ENCODE assay signal across 17 cellular contexts in the genomic region with DNA sequence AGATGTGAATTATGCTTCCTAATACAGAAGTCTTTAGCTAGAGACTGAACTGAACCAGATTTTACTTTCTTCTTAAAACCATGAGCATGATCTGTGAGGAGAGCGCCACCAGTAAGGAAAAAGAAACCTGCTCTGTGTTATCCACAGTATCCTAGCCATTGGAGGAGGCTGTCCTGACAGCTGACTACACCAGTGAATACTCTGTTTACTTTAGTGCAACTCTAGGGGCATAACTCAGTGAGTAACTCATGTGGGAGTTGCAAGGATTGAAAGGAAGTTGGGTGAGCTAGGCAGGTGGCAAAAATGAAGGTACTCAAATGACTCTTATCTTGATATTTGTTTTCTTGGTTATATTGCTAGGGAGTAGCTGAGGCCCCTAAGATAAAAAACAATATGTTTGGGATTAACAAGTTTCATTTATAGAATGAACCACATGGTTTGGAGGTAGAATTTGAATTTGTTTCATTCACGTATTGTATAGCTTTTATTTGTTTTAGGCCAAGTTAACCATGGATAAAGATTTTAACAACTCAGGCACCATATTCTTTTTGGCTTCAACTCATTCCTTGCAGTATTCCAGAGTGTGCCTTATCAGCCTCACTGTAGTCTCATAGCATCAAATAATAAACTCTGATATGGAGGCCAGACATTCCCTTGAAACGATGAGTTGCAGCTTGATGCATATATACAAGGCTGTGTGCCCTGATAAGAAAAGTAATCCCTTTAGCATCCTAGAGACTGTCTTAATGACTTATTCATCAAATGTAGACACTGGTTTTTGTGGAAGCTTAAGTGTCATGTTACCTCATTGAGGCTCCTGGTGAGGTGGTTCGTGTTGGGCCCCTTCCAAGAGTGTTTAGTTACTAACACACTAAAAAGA. TPM values are rescaled to one million over a fixed set of nuclear protein-coding genes. Genes with fewer than 3 reads are reported as not detected.
DNase-seq lines count a peak whose midpoint lies in the region; ATAC-seq and TF ChIP-seq lines count a peak whose summit lies in the region.
"Had no signal": no experiment of that assay in that cellular context is flagged by ENCODE, and none has a peak within 500 bp of the region (broad histone marks: within the 10 kb centered on the region; RNA-seq: fewer than 3 reads in every experiment).

No MANE protein-coding gene starts in this region.

- TF ChIP-seq CTCF in GM23338 (conservative IDR thresholded peaks at IDR 0.05; ENCODE audit: low read depth in 2 of 2), result 0 out of 4 replicates have a peak, but pooled peaks of 1 of the 2 experiments have one; percentile 4
- TF ChIP-seq CTCF in neural progenitor cell (IDR thresholded peaks at IDR 0.05), result no peak
- TF ChIP-seq CTCF in GM10248 (IDR thresholded peaks at IDR 0.05; ENCODE audit: control extremely low read depth, extremely low read depth, low read depth, missing control alignments), result no peak

- POLR2A ChIA-PET in GM10248 (lab: Yijun Ruan, JAX), result no interaction called here

- no peaks in the 10 kb centered on the region for H3K79me2 ChIP-seq in GM23338 (replicated peaks; ENCODE audit: insufficient read depth)
- no peaks in the 10 kb centered on the region for H3K79me2 ChIP-seq in neural progenitor cell (ENCODE audit: low read depth)

- H3K4me1 ChIP-seq in GM23338 (ENCODE audit: insufficient read depth) (peaks cover 20% of the 10 kb centered on the region; the same call in 1 of the 2 replicates), duodenal mucosa (ENCODE audit: control insufficient read depth in 1 of 2, insufficient read depth in 2 of 2, low read length in 2 of 2) (peaks cover 3 to 7% of the 10 kb centered on the region in 2 donors), neural progenitor cell (peaks cover 22% of the 10 kb centered on the region)
- H3K4me1 ChIP-seq: breast epithelium had no signal

- H3K9me3 ChIP-seq in duodenal mucosa (ENCODE audit: control insufficient read depth in 1 of 2, low read length in 2 of 2) (no peaks in the 10 kb centered on the region), neural progenitor cell (ENCODE audit: low read depth) (no peaks in the 10 kb centered on the region)
- H3K9me3 ChIP-seq: breast epithelium, vagina had no signal

- peaks cover 38% of the 10 kb centered on the region for H3K27me3 Mint-ChIP-seq in GM23338 (ENCODE audit: insufficient read depth, low read depth, poor library complexity)
- H3K27me3 Mint-ChIP-seq in neural progenitor cell (ENCODE audit: insufficient read depth, low read depth), result peaks cover 31% of the 10 kb centered on the region
- peaks cover 56% of the 10 kb centered on the region for H3K27me3 Mint-ChIP-seq in activated CD8-positive, alpha-beta memory T cell treated with anti-CD3 and anti-CD28 coated beads, Interleukin-2, amount 10 ng/mL, durations not matched to agents 7 days and 5 days

- H3K4me2 ChIP-seq in GM23338, result 0 out of 2 replicates have a peak overlapping the region, but pooled peaks have one; percentile 96
- H3K4me2 ChIP-seq in neural progenitor cell, result peak overlapping the region; percentile 99

- no peak overlapping the region for H2AFZ ChIP-seq in GM23338
- no peak overlapping the region for H2AFZ ChIP-seq in neural progenitor cell (replicated peaks)

- no peaks in the 10 kb centered on the region for H3K9me2 ChIP-seq in GM23338 (ENCODE audit: insufficient read depth)

- no peak for ATAC-seq in GM23338
- ATAC-seq in activated CD8-positive, alpha-beta memory T cell treated with anti-CD3 and anti-CD28 coated beads, Interleukin-2, amount 10 ng/mL, durations not matched to agents 7 days and 5 days, result no peak
- ATAC-seq: activated CD4-positive, alpha-beta T cell treated with anti-CD3 and anti-CD28 coated beads for 36 hours; stimulated activated memory B cell treated with anti-CD40 and anti-IgM and Interleukin-4, amounts not matched to agents 10 μg/mL and 1 μg/mL and 100 μg/mL, for 72 hours had no signal

- H3K4me3 ChIP-seq in GM23338 (0 out of 2 replicates have a peak overlapping the region, but pooled peaks have one; percentile 77), duodenal mucosa (ENCODE audit: low read depth in 1 of 2, low read length in 2 of 2) (peak overlapping the region; percentile 10 to 77), neural progenitor cell (no peak overlapping the region)
- H3K4me3 ChIP-seq: breast epithelium, vagina had no signal

- H3K36me3 ChIP-seq in GM23338 (ENCODE audit: insufficient read depth) (no peaks in the 10 kb centered on the region), duodenal mucosa (ENCODE audit: control insufficient read depth in 1 of 2, insufficient read depth in 2 of 2, low read length in 2 of 2) (no peaks in the 10 kb centered on the region), neural progenitor cell (no peaks in the 10 kb centered on the region)
- H3K36me3 ChIP-seq: breast epithelium, vagina had no signal

- H4K20me1 ChIP-seq in GM23338 (replicated peaks; ENCODE audit: insufficient read depth), result no peaks in the 10 kb centered on the region
- peaks cover 13% of the 10 kb centered on the region for H4K20me1 ChIP-seq in neural progenitor cell (ENCODE audit: low read depth)

- H3K36me3 Mint-ChIP-seq in GM23338 (ENCODE audit: low read depth) (no peaks in the 10 kb centered on the region), neural progenitor cell (no peaks in the 10 kb centered on the region)
- H3K36me3 Mint-ChIP-seq in activated CD8-positive, alpha-beta memory T cell treated with anti-CD3 and anti-CD28 coated beads, Interleukin-2, amount 10 ng/mL, durations not matched to agents 7 days and 5 days, result peaks cover 1% of the 10 kb centered on the region
- H3K36me3 Mint-ChIP-seq: stimulated activated memory B cell treated with anti-CD40 and anti-IgM and Interleukin-4, amounts not matched to agents 10 μg/mL and 1 μg/mL and 100 μg/mL, for 72 hours had no signal

- H3K4me3 Mint-ChIP-seq in GM23338 (peak overlapping the region; percentile 84; the same call in 1 of the 3 replicates), neural progenitor cell (peak overlapping the region; percentile 87)
- H3K4me3 Mint-ChIP-seq in activated CD8-positive, alpha-beta memory T cell treated with anti-CD3 and anti-CD28 coated beads, Interleukin-2, amount 10 ng/mL, durations not matched to agents 7 days and 5 days, result no peak overlapping the region
- H3K4me3 Mint-ChIP-seq: activated CD4-positive, alpha-beta T cell treated with anti-CD3 and anti-CD28 coated beads for 36 hours; stimulated activated memory B cell treated with anti-CD40 and anti-IgM and Interleukin-4, amounts not matched to agents 10 μg/mL and 1 μg/mL and 100 μg/mL, for 72 hours had no signal

- 0 out of 2 replicates have a peak, but pooled peaks cover 3% of the 10 kb centered on the region for H3F3A ChIP-seq in GM23338 (replicated peaks; ENCODE audit: low read depth)
- peaks cover 16% of the 10 kb centered on the region for H3F3A ChIP-seq in neural progenitor cell (ENCODE audit: low read depth)

- DNase-seq in GM23338 (ENCODE audit: low spot score), result no peak
- DNase-seq in NCI-H2029 (lab: John Stamatoyannopoulos, UW), result peak; percentile 30
- peak; percentile 7 for DNase-seq in neural progenitor cell (ENCODE audit: low spot score)
- DNase-seq in GM10248 (ENCODE audit: extremely low spot score), result no peak
- DNase-seq in NCI-H1694 (lab: John Stamatoyannopoulos, UW), result no peak
- DNase-seq in activated CD8-positive, alpha-beta memory T cell treated with anti-CD3 and anti-CD28 coated beads, Interleukin-2, amount 10 ng/mL, durations not matched to agents 7 days and 5 days, result no peak
- DNase-seq: activated CD4-positive, alpha-beta T cell treated with anti-CD3 and anti-CD28 coated beads for 36 hours; activated T-cell treated with anti-CD3 and anti-CD28 coated beads for 4 hours; MV-4-11; NCI-H526 treated with DMSO at 0.1 percent for 48 hours had no signal

- H3K27ac ChIP-seq in GM23338 (ENCODE audit: low read depth) (no peak overlapping the region), duodenal mucosa (ENCODE audit: low read depth, low read length) (no peak overlapping the region), neural progenitor cell (no peak overlapping the region)
- H3K27ac ChIP-seq: breast epithelium, vagina had no signal

- H3K27me3 ChIP-seq in GM23338 (ENCODE audit: insufficient read depth), result peaks cover 61% of the 10 kb centered on the region
- H3K27me3 ChIP-seq in duodenal mucosa (ENCODE audit: control insufficient read depth in 1 of 2, insufficient read depth in 2 of 2, low read length in 2 of 2), result peaks cover 3 to 16% of the 10 kb centered on the region in 2 donors
- H3K27me3 ChIP-seq in neural progenitor cell, result peaks cover 99% of the 10 kb centered on the region
- H3K27me3 ChIP-seq: vagina had no signal

- H3K9ac ChIP-seq in duodenal mucosa (ENCODE audit: low read depth in 1 of 2, low read length in 2 of 2) (no peak overlapping the region), neural progenitor cell (no peak overlapping the region)

- H3K9me3 Mint-ChIP-seq in GM23338 (no peaks in the 10 kb centered on the region), neural progenitor cell (no peaks in the 10 kb centered on the region)
- H3K9me3 Mint-ChIP-seq in activated CD8-positive, alpha-beta memory T cell treated with anti-CD3 and anti-CD28 coated beads, Interleukin-2, amount 10 ng/mL, durations not matched to agents 7 days and 5 days (ENCODE audit: low read depth), result no peaks in the 10 kb centered on the region
- H3K9me3 Mint-ChIP-seq: activated naive CD4-positive, alpha-beta T cell treated with anti-CD3 and anti-CD28 coated beads, Interleukin-2, amount 50 U/mL, for 72 hours; neural crest cell; stimulated activated memory B cell treated with anti-CD40 and anti-IgM and Interleukin-4, amounts not matched to agents 10 μg/mL and 1 μg/mL and 100 μg/mL, for 72 hours had no signal

- peaks cover 34% of the 10 kb centered on the region for H3K4me1 Mint-ChIP-seq in GM23338
- peaks cover 21% of the 10 kb centered on the region for H3K4me1 Mint-ChIP-seq in neural progenitor cell
- H3K4me1 Mint-ChIP-seq in activated CD8-positive, alpha-beta memory T cell treated with anti-CD3 and anti-CD28 coated beads, Interleukin-2, amount 10 ng/mL, durations not matched to agents 7 days and 5 days, result peaks cover 10% of the 10 kb centered on the region

- CTCF ChIA-PET in GM10248 (lab: Yijun Ruan, JAX), result interaction anchor here (1.1 to 2.2 kb wide), 4 partner anchors 10 to 43 kb away, joined by 3 to 8 read pairs (median 5); no protein-coding TSS in a partner anchor
- CTCF ChIA-PET in activated CD8-positive, alpha-beta memory T cell treated with anti-CD3 and anti-CD28 coated beads, Interleukin-2, amount 10 ng/mL, durations not matched to agents 7 days and 5 days (lab: Charles Lee), result no interaction called here

- H3K27ac Mint-ChIP-seq in GM23338 (no peak overlapping the region), neural progenitor cell (no peak overlapping the region)
- no peak overlapping the region for H3K27ac Mint-ChIP-seq in activated CD8-positive, alpha-beta memory T cell treated with anti-CD3 and anti-CD28 coated beads, Interleukin-2, amount 10 ng/mL, durations not matched to agents 7 days and 5 days
- H3K27ac Mint-ChIP-seq: activated CD4-positive, alpha-beta T cell treated with anti-CD3 and anti-CD28 coated beads for 36 hours; activated naive CD4-positive, alpha-beta T cell treated with anti-CD3 and anti-CD28 coated beads, Interleukin-2, amount 50 U/mL, for 72 hours; stimulated activated memory B cell treated with anti-CD40 and anti-IgM and Interleukin-4, amounts not matched to agents 10 μg/mL and 1 μg/mL and 100 μg/mL, for 72 hours had no signal

RNA-seq across cellular contexts. Expression of gene BMP3, which starts 2.5 kb away (rescaled TPM):
- total RNA-seq in GM23338 (2014; rRNA removed; shearing (Covaris generic)), result 0.04 and 0.10 TPM in 2 replicates
- polyA plus RNA-seq in GM23338 (2016; fragmentation: Nextera tagmentation; extraction: Ambion mirVana), result 0.03 TPM in 1 of 2 replicates, not detected in the other
- total RNA-seq in neural progenitor cell (ENCODE audit: low replicate concordance), result 0.09 TPM in 1 of 2 replicates, not detected in the other
- not detected for total RNA-seq in activated CD8-positive, alpha-beta memory T cell treated with anti-CD3 and anti-CD28 coated beads, Interleukin-2, amount 10 ng/mL, durations not matched to agents 7 days and 5 days
- total RNA-seq: activated CD4-positive, alpha-beta T cell treated with anti-CD3 and anti-CD28 coated beads for 36 hours; activated naive CD4-positive, alpha-beta T cell treated with anti-CD3 and anti-CD28 coated beads, Interleukin-2, amount 50 U/mL, for 72 hours; T-helper 2 cell treated with Interferon-gamma antibody and Interleukin-4, amounts not matched to agents 100 ng/mL and 5 ng/mL, for 36 hours had no signal

Comparison
In these comparisons a context has a peak if more than half of its experiments do, and no peak if none do; other contexts are left out.
1. DNase-seq: peak in NCI-H2029 (single experiment) and neural progenitor cell (single experiment); none in GM23338 (single experiment), GM10248 (single experiment), NCI-H1694 (single experiment) and activated CD8-positive, alpha-beta memory T cell treated with anti-CD3 and anti-CD28 coated beads, Interleukin-2, amount 10 ng/mL, durations not matched to agents 7 days and 5 days (single experiment).